In genomic region chr14:102138535-102138934, GRCh38 we compare ENCODE assay signal across 8 cellular contexts. TPM values are rescaled to one million over a fixed set of nuclear protein-coding genes. Genes with fewer than 3 reads are reported as not detected.
DNase-seq lines count a peak whose midpoint lies in the region; ATAC-seq and TF ChIP-seq lines count a peak whose summit lies in the region.

No MANE protein-coding gene starts in this region.

- TF ChIP-seq CTCF in GM12875 (IDR thresholded peaks at IDR 0.05; ENCODE audit: borderline replicate concordance, insufficient read depth, low read depth, low read length) = no peak
- TF ChIP-seq CTCF in esophagus squamous epithelium (IDR thresholded peaks at IDR 0.05) = no peak
- no peak for TF ChIP-seq CTCF in gastrocnemius medialis (IDR thresholded peaks at IDR 0.05 in 4 of 5, conservative IDR thresholded peaks at IDR 0.05 in 1 of 5)

- TF ChIP-seq POLR2A in esophagus squamous epithelium (IDR thresholded peaks at IDR 0.05) (no peak), gastrocnemius medialis (IDR thresholded peaks at IDR 0.05) (no peak)

- intact Hi-C loops in esophagus squamous epithelium (cut with DNase I) = no loop called here
- intact Hi-C loops in gastrocnemius medialis (cut with DNase I; ENCODE audit: low total_unique reads) = loop anchor here (2.0 kb wide), 1 partner anchor 70 kb away; no protein-coding TSS in a partner anchor
- intact Hi-C loops in left colon (cut with DNase I, micrococcal nuclease) = no loop called here

- no peaks in the 10 kb centered on the region for H3K27me3 ChIP-seq in esophagus squamous epithelium
- H3K27me3 ChIP-seq in gastrocnemius medialis = no peaks in the 10 kb centered on the region

- 10 to 14% methylated on average over 3 of the region's 3 CpGs for WGBS in esophagus squamous epithelium, 2 donors

- peaks cover 0 to 10% (median 0%) of the 10 kb centered on the region in 3 donors for H3K36me3 ChIP-seq in esophagus squamous epithelium
- no peaks in the 10 kb centered on the region for H3K36me3 ChIP-seq in gastrocnemius medialis

- H3K4me1 ChIP-seq in esophagus squamous epithelium (peaks cover 6 to 35% (median 16%) of the 10 kb centered on the region in 3 donors), gastrocnemius medialis (peaks cover 20 to 25% of the 10 kb centered on the region in 2 donors)

- no peaks in the 10 kb centered on the region for H3K9me3 ChIP-seq in esophagus squamous epithelium
- no peaks in the 10 kb centered on the region for H3K9me3 ChIP-seq in gastrocnemius medialis

- ATAC-seq in gastrocnemius medialis (no peak), GM21825 (IDR thresholded peaks at IDR 0.05; ENCODE audit: unreplicated experiment) (no peak), GM21528 (IDR thresholded peaks at IDR 0.05; ENCODE audit: low FRiP score, unreplicated experiment) (no peak), left colon (no peak)

- DNase-seq in RKO (ENCODE audit: low spot score) (peak; percentile 8), esophagus squamous epithelium (lab: John Stamatoyannopoulos, UW) (no peak), gastrocnemius medialis (no peak), NCI-H2029 treated with DMSO at 0.1 percent for 48 hours (lab: John Stamatoyannopoulos, UW) (no peak), left colon (no peak)

- H3K27ac ChIP-seq in esophagus squamous epithelium (peak overlapping the region in 2 of 4 donors; percentile 95 to 98), gastrocnemius medialis (peak overlapping the region in 1 of 4 donors; percentile 91)

- H3K4me3 ChIP-seq in GM12875 (ENCODE audit: low read depth, low read length) (peak overlapping the region; percentile 97), esophagus squamous epithelium (peak overlapping the region; percentile 57 to 99 (median 92)), gastrocnemius medialis (peak overlapping the region; percentile 63 to 99 (median 87))

- in situ Hi-C loops in gastrocnemius medialis (cut with MboI; ENCODE audit: low sequenced_read_pairs in 4 of 4) = loop anchor here in 1 of 4 donors (25.0 kb wide), 1 partner anchor 174 kb away; the partner anchor contains the start of genes MOK and ZNF839

RNA-seq across cellular contexts. Expression of gene WDR20, which starts 1.2 kb away (rescaled TPM):
- 10 to 100 TPM; 16.0 to 21.9 (median 19.1) TPM for total RNA-seq in esophagus squamous epithelium
- 10 to 100 TPM; 18.1 to 49.7 (median 21.0) TPM for total RNA-seq in gastrocnemius medialis
- 10 to 100 TPM; 34.1 to 35.5 TPM for total RNA-seq in left colon

RNA-seq across cellular contexts. Expression of gene HSP90AA1, which starts 51.7 kb away (rescaled TPM):
- total RNA-seq in esophagus squamous epithelium (100 to 1,000 TPM; 224 to 950 (median 420) TPM), gastrocnemius medialis (100 to 1,000 TPM; 227 to 609 (median 488) TPM), left colon (100 to 1,000 TPM; 182 to 274 TPM)
